In genomic region chr17:58172369-58173071, GRCh38 we compare ENCODE assay signal across 10 cellular contexts. TPM values are rescaled to one million over a fixed set of nuclear protein-coding genes. Genes with fewer than 3 reads are reported as not detected.
DNase-seq lines count a peak whose midpoint lies in the region; ATAC-seq and TF ChIP-seq lines count a peak whose summit lies in the region.
"Had no signal": no experiment of that assay in that cellular context is flagged by ENCODE, and none has a peak within 500 bp of the region (broad histone marks: within the 10 kb centered on the region; RNA-seq: fewer than 3 reads in every experiment).

No MANE protein-coding gene starts in this region.

- no peaks in the 10 kb centered on the region for H3K9me3 ChIP-seq in cardiac muscle cell (ENCODE audit: low read depth)
- no peaks in the 10 kb centered on the region for H3K9me3 ChIP-seq in esophagus squamous epithelium

- H3K27ac ChIP-seq in cardiac muscle cell (no peak overlapping the region), esophagus squamous epithelium (no peak overlapping the region)

- TF ChIP-seq CTCF in cardiac muscle cell (IDR thresholded peaks at IDR 0.05; ENCODE audit: low read depth, low read length): peak; percentile 35
- peak in 4 of 6 experiments; percentile 26 to 52 (median 30) for TF ChIP-seq CTCF in esophagus squamous epithelium (IDR thresholded peaks at IDR 0.05)

- H3K27ac Mint-ChIP-seq in activated CD4-positive, alpha-beta T cell treated with anti-CD3 and anti-CD28 coated beads, Interleukin-2, amount 10 ng/mL, durations not matched to agents 24 days and 14 days: no peak overlapping the region
- H3K27ac Mint-ChIP-seq: dendritic cell treated with granulocyte-macrophage colony-stimulating factor and Interleukin-4, amounts not matched to agents 40 ng/mL and 50 ng/mL, for 4 days had no signal

- no peak overlapping the region for H3K4me3 Mint-ChIP-seq in activated CD4-positive, alpha-beta T cell treated with anti-CD3 and anti-CD28 coated beads, Interleukin-2, amount 10 ng/mL, durations not matched to agents 24 days and 14 days
- H3K4me3 Mint-ChIP-seq: dendritic cell treated with granulocyte-macrophage colony-stimulating factor and Interleukin-4, amounts not matched to agents 40 ng/mL and 50 ng/mL, for 4 days; stimulated activated naive CD8-positive, alpha-beta T cell treated with anti-CD3 and anti-CD28 coated beads, Interleukin-15, Interleukin-2, amounts not matched to agents 100 ng/mL and 50 ng/mL, for 24 hours had no signal

- WGBS in esophagus squamous epithelium, 2 donors: 25 to 30% methylated on average over 2 of the region's 2 CpGs

- H3K9me3 Mint-ChIP-seq in activated CD4-positive, alpha-beta T cell treated with anti-CD3 and anti-CD28 coated beads, Interleukin-2, amount 10 ng/mL, durations not matched to agents 24 days and 14 days: no peaks in the 10 kb centered on the region
- H3K9me3 Mint-ChIP-seq: dendritic cell treated with granulocyte-macrophage colony-stimulating factor and Interleukin-4, amounts not matched to agents 40 ng/mL and 50 ng/mL, for 4 days; stimulated activated naive CD8-positive, alpha-beta T cell treated with anti-CD3 and anti-CD28 coated beads, Interleukin-15, Interleukin-2, amounts not matched to agents 100 ng/mL and 50 ng/mL, for 24 hours had no signal

- peaks cover 14% of the 10 kb centered on the region for H3K27me3 Mint-ChIP-seq in activated CD4-positive, alpha-beta T cell treated with anti-CD3 and anti-CD28 coated beads, Interleukin-2, amount 10 ng/mL, durations not matched to agents 24 days and 14 days

- no peaks in the 10 kb centered on the region for H3K36me3 ChIP-seq in cardiac muscle cell
- H3K36me3 ChIP-seq in esophagus squamous epithelium: no peaks in the 10 kb centered on the region

- peaks cover 28% of the 10 kb centered on the region for H3K4me1 Mint-ChIP-seq in activated CD4-positive, alpha-beta T cell treated with anti-CD3 and anti-CD28 coated beads, Interleukin-2, amount 10 ng/mL, durations not matched to agents 24 days and 14 days

- H3K27me3 ChIP-seq in cardiac muscle cell: peaks cover 23% of the 10 kb centered on the region
- peaks cover 0 to 30% (median 0%) of the 10 kb centered on the region in 4 donors for H3K27me3 ChIP-seq in esophagus squamous epithelium

- ATAC-seq in left cardiac atrium (no peak), HG02970 (IDR thresholded peaks at IDR 0.05; ENCODE audit: low FRiP score, unreplicated experiment) (no peak), GM21825 (IDR thresholded peaks at IDR 0.05; ENCODE audit: unreplicated experiment) (no peak)

- H3K4me3 ChIP-seq in cardiac muscle cell (no peak overlapping the region), esophagus squamous epithelium (no peak overlapping the region)

- H3K4me1 ChIP-seq in cardiac muscle cell (ENCODE audit: low read depth): no peaks in the 10 kb centered on the region
- no peaks in the 10 kb centered on the region for H3K4me1 ChIP-seq in esophagus squamous epithelium

- DNase-seq in cardiac muscle cell (ENCODE audit: low read depth in 1 of 2, low spot score in 1 of 2): peak; percentile 15 to 25
- DNase-seq in left cardiac atrium: no peak
- peak; percentile 51 for DNase-seq in NCI-H1694 treated with DMSO at 0.1 percent for 48 hours (lab: John Stamatoyannopoulos, UW)
- peak; percentile 86 for DNase-seq in activated CD4-positive, alpha-beta T cell treated with anti-CD3 and anti-CD28 coated beads, Interleukin-2, amount 10 ng/mL, durations not matched to agents 24 days and 14 days
- no peak for DNase-seq in esophagus squamous epithelium (lab: John Stamatoyannopoulos, UW)
- peak in 2 of 3 donors; percentile 15 to 18 for DNase-seq in stimulated activated CD4-positive, alpha-beta T cell treated with anti-CD3 and anti-CD28 coated beads, TNF-alpha, amount 100 ng/mL, for 48 hours (ENCODE audit: low read depth in 3 of 3)

- H3K36me3 Mint-ChIP-seq in activated CD4-positive, alpha-beta T cell treated with anti-CD3 and anti-CD28 coated beads, Interleukin-2, amount 10 ng/mL, durations not matched to agents 24 days and 14 days (ENCODE audit: low read depth): no peaks in the 10 kb centered on the region

- TF ChIP-seq POLR2A in esophagus squamous epithelium (IDR thresholded peaks at IDR 0.05): no peak

- intact Hi-C loops in left cardiac atrium (cut with DNase I): no loop called here
- intact Hi-C loops in activated CD4-positive, alpha-beta T cell treated with anti-CD3 and anti-CD28 coated beads, Interleukin-2, amount 10 ng/mL, durations not matched to agents 24 days and 14 days (cut with micrococcal nuclease): loop anchor here (1.0 kb wide), 1 partner anchor 52 kb away; no protein-coding TSS in a partner anchor
- intact Hi-C loops in esophagus squamous epithelium (cut with DNase I): no loop called here

RNA-seq across cellular contexts. Expression of gene OR4D2, which starts 5.7 kb away (rescaled TPM):
- total RNA-seq in cardiac muscle cell (not detected in 2 replicates), left cardiac atrium (not detected), esophagus squamous epithelium (not detected)
- not detected in 2 replicates for polyA plus RNA-seq in cardiac muscle cell
- total RNA-seq in activated CD4-positive, alpha-beta T cell treated with anti-CD3 and anti-CD28 coated beads, Interleukin-2, amount 10 ng/mL, durations not matched to agents 24 days and 14 days: not detected in 2 replicates

RNA-seq across cellular contexts. Expression of gene EPX, which starts 20.0 kb away (rescaled TPM):
- not detected in 2 replicates for total RNA-seq in cardiac muscle cell
- not detected in 2 replicates for polyA plus RNA-seq in cardiac muscle cell
- not detected for total RNA-seq in left cardiac atrium
- not detected in 2 replicates for total RNA-seq in activated CD4-positive, alpha-beta T cell treated with anti-CD3 and anti-CD28 coated beads, Interleukin-2, amount 10 ng/mL, durations not matched to agents 24 days and 14 days
- not detected for total RNA-seq in esophagus squamous epithelium

RNA-seq across cellular contexts. Expression of gene OR4D1, which starts 24.3 kb away (rescaled TPM):
- 0.04 TPM in 1 of 2 replicates, not detected in the other for total RNA-seq in cardiac muscle cell
- polyA plus RNA-seq in cardiac muscle cell: not detected in 2 replicates
- total RNA-seq in left cardiac atrium: not detected
- 0.07 and 0.14 TPM in 2 replicates for total RNA-seq in activated CD4-positive, alpha-beta T cell treated with anti-CD3 and anti-CD28 coated beads, Interleukin-2, amount 10 ng/mL, durations not matched to agents 24 days and 14 days
- not detected for total RNA-seq in esophagus squamous epithelium

RNA-seq across cellular contexts. Expression of gene MKS1, which starts 46.5 kb away (rescaled TPM):
- total RNA-seq in cardiac muscle cell (18.0 and 29.7 TPM in 2 replicates), left cardiac atrium (1 to 10 TPM; 4.5 to 9.0 TPM), esophagus squamous epithelium (10 to 100 TPM in 2 of 4 donors, 1 to 10 TPM in 2; 5.3 to 10.8 (median 9.3) TPM)
- 28.6 and 42.7 TPM in 2 replicates for polyA plus RNA-seq in cardiac muscle cell
- 21.7 and 23.1 TPM in 2 replicates for total RNA-seq in activated CD4-positive, alpha-beta T cell treated with anti-CD3 and anti-CD28 coated beads, Interleukin-2, amount 10 ng/mL, durations not matched to agents 24 days and 14 days

Comparison
In these comparisons a context has a peak if more than half of its experiments do, and no peak if none do; other contexts are left out.
1. DNase-seq: peak in cardiac muscle cell (2 of 2), NCI-H1694 treated with DMSO at 0.1 percent for 48 hours (single experiment), activated CD4-positive, alpha-beta T cell treated with anti-CD3 and anti-CD28 coated beads, Interleukin-2, amount 10 ng/mL, durations not matched to agents 24 days and 14 days (single experiment) and stimulated activated CD4-positive, alpha-beta T cell treated with anti-CD3 and anti-CD28 coated beads, TNF-alpha, amount 100 ng/mL, for 48 hours (2 of 3); none in left cardiac atrium (single experiment) and esophagus squamous epithelium (single experiment).